8 cellular contexts compared by ENCODE assay signal in genomic region chr2:210224660-210225460, GRCh38. TPM values are rescaled to one million over a fixed set of nuclear protein-coding genes. Genes with fewer than 3 reads are reported as not detected.
DNase-seq lines count a peak whose midpoint lies in the region; ATAC-seq and TF ChIP-seq lines count a peak whose summit lies in the region.

Gene ACADL, minus strand, starts transcription at chr2:210225447. Its CDS starts 184 bp downstream, at chr2:210225263.

- ATAC-seq in HG02973 (IDR thresholded peaks at IDR 0.05; ENCODE audit: unreplicated experiment), result no peak

- DNase-seq in NCI-H345 (lab: John Stamatoyannopoulos, UW), result peak; percentile 44
- DNase-seq in NCI-H345 treated with DMSO at 0.1 percent for 48 hours (lab: John Stamatoyannopoulos, UW; ENCODE audit: unreplicated experiment), result no peak
- DNase-seq in HuH-7.5 (ENCODE audit: low spot score), result peak; percentile 56
- DNase-seq in hypothalamus (lab: John Stamatoyannopoulos, UW), result peak in 33 of 51 donors; percentile 1 to 56 (median 19)
- no peak for DNase-seq in retinal pigment epithelial cell (ENCODE audit: low read depth)
- DNase-seq in GDM1 (lab: John Stamatoyannopoulos, UW), result no peak

- peak within 1 kb of the TSS; percentile 75 for H3K4me3 ChIP-seq in retinal pigment epithelial cell (ENCODE audit: low read length)

- no peak for TF ChIP-seq CTCF in retinal pigment epithelial cell (conservative IDR thresholded peaks at IDR 0.05; ENCODE audit: low read depth, low read length)

- 1 to 3% (median 2%) methylated on average over 76 to 85 of the region's 85 CpGs for WGBS in adipose tissue, 3 donors

- H3K27ac ChIP-seq in adipose tissue (ENCODE audit: low read depth, low read length), result no peak within 1 kb of the TSS

RNA-seq across cellular contexts. Expression of gene ACADL, which starts in this region (rescaled TPM):
- polyA plus RNA-seq in adipose tissue, result 10 to 100 TPM in 2 of 3 donors, 1 to 10 TPM in 1; 6.5 to 19.1 (median 15.0) TPM

Comparison
In these comparisons a context has a peak if more than half of its experiments do, and no peak if none do; other contexts are left out.
1. DNase-seq: peak in NCI-H345 (single experiment), HuH-7.5 (single experiment) and hypothalamus (33 of 51); none in NCI-H345 treated with DMSO at 0.1 percent for 48 hours (single experiment), retinal pigment epithelial cell (single experiment) and GDM1 (single experiment).